18 cellular contexts compared by ENCODE assay signal in genomic region chr15:38508647-38509046, GRCh38. TPM values are rescaled to one million over a fixed set of nuclear protein-coding genes. Genes with fewer than 3 reads are reported as not detected.
DNase-seq lines count a peak whose midpoint lies in the region; ATAC-seq and TF ChIP-seq lines count a peak whose summit lies in the region.
"Had no signal": no experiment of that assay in that cellular context is flagged by ENCODE, and none has a peak within 500 bp of the region (broad histone marks: within the 10 kb centered on the region; RNA-seq: fewer than 3 reads in every experiment).

No MANE protein-coding gene starts in this region.

- intact Hi-C loops in activated naive CD4-positive, alpha-beta T cell treated with anti-CD3 and anti-CD28 coated beads for 36 hours (cut with micrococcal nuclease): loop anchor here (1.0 kb wide), 2 partner anchors 21 to 52 kb away; no protein-coding TSS in a partner anchor
- intact Hi-C loops in activated CD8-positive, alpha-beta T cell treated with anti-CD3 and anti-CD28 coated beads for 36 hours (cut with micrococcal nuclease): no loop called here
- intact Hi-C loops in left lung (cut with DNase I) (no loop called here), breast epithelium (cut with DNase I; ENCODE audit: low total_unique reads) (no loop called here), spleen (cut with DNase I; ENCODE audit: low total_unique reads) (no loop called here)

- H3K36me3 ChIP-seq in left lung (no peaks in the 10 kb centered on the region), breast epithelium (no peaks in the 10 kb centered on the region), spleen (peaks cover 0 to 99% (median 8%) of the 10 kb centered on the region in 6 donors)
- H3K36me3 ChIP-seq: adrenal gland, upper lobe of right lung had no signal

- TF ChIP-seq CTCF in activated CD8-positive, alpha-beta T cell treated with anti-CD3 and anti-CD28 coated beads for 36 hours (IDR thresholded peaks at IDR 0.05): no peak
- TF ChIP-seq CTCF in left lung (IDR thresholded peaks at IDR 0.05): no peak
- TF ChIP-seq CTCF in breast epithelium (IDR thresholded peaks at IDR 0.05): no peak
- no peak for TF ChIP-seq CTCF in spleen (IDR thresholded peaks at IDR 0.05 in 8 of 11, conservative IDR thresholded peaks at IDR 0.05 in 3 of 11)

- DNase-seq in activated naive CD4-positive, alpha-beta T cell treated with anti-CD3 and anti-CD28 coated beads for 36 hours: peak; percentile 37
- no peak for DNase-seq in activated naive CD4-positive, alpha-beta T cell treated with anti-CD3 and anti-CD28 coated beads, Interleukin-2, amount 50 U/mL, for 16 hours
- DNase-seq in activated CD8-positive, alpha-beta T cell treated with anti-CD3 and anti-CD28 coated beads for 36 hours: peak; percentile 33
- DNase-seq in stimulated activated naive CD8-positive, alpha-beta T cell treated with anti-CD3 and anti-CD28 coated beads, Interleukin-15, Interleukin-2, amounts not matched to agents 100 U/mL and 50 U/mL, for 24 hours: no peak
- no peak for DNase-seq in left lung
- DNase-seq in breast epithelium (ENCODE audit: low spot score in 2 of 2): no peak
- DNase-seq in spleen: no peak
- DNase-seq: activated CD4-positive, alpha-beta T cell treated with anti-CD3 and anti-CD28 coated beads for 1 hour; adrenal gland; DMS 273 treated with DMSO at 0.1 percent for 48 hours; H7; left cardiac atrium; NCI-H1436; PC-9; stimulated activated CD8-positive, alpha-beta memory T cell treated with anti-CD3 and anti-CD28 coated beads, Interleukin-4, amount 100 ng/mL, for 48 hours; upper lobe of right lung had no signal

- POLR2A ChIA-PET in activated CD8-positive, alpha-beta T cell treated with anti-CD3 and anti-CD28 coated beads for 36 hours (lab: Charles Lee): interaction anchor here (0.6 to 2.4 kb wide), 5 partner anchors 10 to 189 kb away, joined by 3 to 9 read pairs (median 4); no protein-coding TSS in a partner anchor

- TF ChIP-seq POLR2A in breast epithelium (IDR thresholded peaks at IDR 0.05) (no peak), spleen (IDR thresholded peaks at IDR 0.05) (no peak)

- H3K4me3 Mint-ChIP-seq in activated naive CD4-positive, alpha-beta T cell treated with anti-CD3 and anti-CD28 coated beads for 36 hours: no peak overlapping the region
- H3K4me3 Mint-ChIP-seq in activated CD8-positive, alpha-beta T cell treated with anti-CD3 and anti-CD28 coated beads for 36 hours: no peak overlapping the region

- ATAC-seq in HG02642 (IDR thresholded peaks at IDR 0.05; ENCODE audit: poor library complexity, unreplicated experiment) (peak; percentile 40), left lung (no peak)
- peak; percentile 78 for ATAC-seq in activated CD8-positive, alpha-beta T cell treated with anti-CD3 and anti-CD28 coated beads for 36 hours
- peak; percentile 48 for ATAC-seq in stimulated activated naive CD8-positive, alpha-beta T cell treated with anti-CD3 and anti-CD28 coated beads, Interleukin-15, Interleukin-2, amounts not matched to agents 100 U/mL and 50 U/mL, for 24 hours
- ATAC-seq: esophagus mucosa, left cardiac atrium, upper lobe of right lung had no signal

- no peaks in the 10 kb centered on the region for H3K4me1 ChIP-seq in left lung
- no peaks in the 10 kb centered on the region for H3K4me1 ChIP-seq in breast epithelium
- H3K4me1 ChIP-seq in spleen: no peaks in the 10 kb centered on the region
- H3K4me1 ChIP-seq: adrenal gland, upper lobe of right lung had no signal

- H3K27ac ChIP-seq in left lung (no peak overlapping the region), breast epithelium (no peak overlapping the region), spleen (no peak overlapping the region)
- H3K27ac ChIP-seq: adrenal gland, PC-9, upper lobe of right lung had no signal

- H3K36me3 Mint-ChIP-seq in activated naive CD4-positive, alpha-beta T cell treated with anti-CD3 and anti-CD28 coated beads for 36 hours (ENCODE audit: low read depth): peaks cover 30% of the 10 kb centered on the region
- H3K36me3 Mint-ChIP-seq in activated CD8-positive, alpha-beta T cell treated with anti-CD3 and anti-CD28 coated beads for 36 hours (ENCODE audit: low read depth): peaks cover 74% of the 10 kb centered on the region

- CTCF ChIA-PET in activated naive CD4-positive, alpha-beta T cell treated with anti-CD3 and anti-CD28 coated beads for 36 hours (lab: Charles Lee): interaction anchor here (1.2 to 1.7 kb wide), 2 partner anchors 179 to 191 kb away, joined by 3 to 11 read pairs; no protein-coding TSS in a partner anchor
- CTCF ChIA-PET in activated CD8-positive, alpha-beta T cell treated with anti-CD3 and anti-CD28 coated beads for 36 hours (lab: Charles Lee): interaction anchor here (1.0 to 7.3 kb wide), 7 partner anchors 10 to 189 kb away, joined by 3 to 46 read pairs (median 5); partner anchors contain the start of gene RASGRP1

- WGBS in spleen, 5 donors: 64 to 76% (median 69%) methylated on average over 3 of the region's 3 CpGs

- H3K9me3 ChIP-seq in left lung (no peaks in the 10 kb centered on the region), breast epithelium (no peaks in the 10 kb centered on the region), spleen (no peaks in the 10 kb centered on the region)
- H3K9me3 ChIP-seq: adrenal gland, upper lobe of right lung had no signal

- H3K27me3 Mint-ChIP-seq in activated naive CD4-positive, alpha-beta T cell treated with anti-CD3 and anti-CD28 coated beads for 36 hours (ENCODE audit: low read depth): no peaks in the 10 kb centered on the region
- H3K27me3 Mint-ChIP-seq in activated CD8-positive, alpha-beta T cell treated with anti-CD3 and anti-CD28 coated beads for 36 hours: no peaks in the 10 kb centered on the region

- H3K9me3 Mint-ChIP-seq in activated naive CD4-positive, alpha-beta T cell treated with anti-CD3 and anti-CD28 coated beads for 36 hours: no peaks in the 10 kb centered on the region
- no peaks in the 10 kb centered on the region for H3K9me3 Mint-ChIP-seq in activated CD8-positive, alpha-beta T cell treated with anti-CD3 and anti-CD28 coated beads for 36 hours

- no peak overlapping the region for H3K4me3 ChIP-seq in left lung
- H3K4me3 ChIP-seq in breast epithelium: no peak overlapping the region
- H3K4me3 ChIP-seq in spleen: no peak overlapping the region
- H3K4me3 ChIP-seq: adrenal gland, PC-9, upper lobe of right lung had no signal

- peaks cover 24% of the 10 kb centered on the region for H3K4me1 Mint-ChIP-seq in activated naive CD4-positive, alpha-beta T cell treated with anti-CD3 and anti-CD28 coated beads for 36 hours (ENCODE audit: low read depth)
- H3K4me1 Mint-ChIP-seq in activated CD8-positive, alpha-beta T cell treated with anti-CD3 and anti-CD28 coated beads for 36 hours (ENCODE audit: low read depth): peaks cover 38% of the 10 kb centered on the region

- H3K27ac Mint-ChIP-seq in activated naive CD4-positive, alpha-beta T cell treated with anti-CD3 and anti-CD28 coated beads for 36 hours: peak overlapping the region; percentile 80
- peak overlapping the region; percentile 93 for H3K27ac Mint-ChIP-seq in activated CD8-positive, alpha-beta T cell treated with anti-CD3 and anti-CD28 coated beads for 36 hours

- H3K27me3 ChIP-seq in left lung (peaks cover 0 to 7% of the 10 kb centered on the region in 2 donors), breast epithelium (no peaks in the 10 kb centered on the region), spleen (replicated peaks in 1 of 7) (no peaks in the 10 kb centered on the region)
- H3K27me3 ChIP-seq: adrenal gland, upper lobe of right lung had no signal

RNA-seq across cellular contexts. Expression of gene FAM98B, which starts 54.7 kb away (rescaled TPM):
- total RNA-seq in activated naive CD4-positive, alpha-beta T cell treated with anti-CD3 and anti-CD28 coated beads for 36 hours: 10 to 100 TPM; 42.0 to 47.4 TPM
- total RNA-seq in activated CD8-positive, alpha-beta T cell treated with anti-CD3 and anti-CD28 coated beads for 36 hours: 10 to 100 TPM; 51.0 to 61.8 TPM
- total RNA-seq in left lung (10 to 100 TPM; 16.7 to 20.3 TPM), breast epithelium (10 to 100 TPM; 12.0 to 14.6 (median 13.4) TPM), spleen (10 to 100 TPM; 15.8 to 32.3 (median 18.4) TPM)
- polyA plus RNA-seq in spleen: 10 to 100 TPM in 1 of 3 donors, 1 to 10 TPM in 2; 5.7 to 11.0 (median 7.6) TPM

RNA-seq across cellular contexts. Expression of gene RASGRP1, which starts 56.0 kb away (rescaled TPM):
- 10 to 100 TPM; 44.2 to 44.9 TPM for total RNA-seq in activated naive CD4-positive, alpha-beta T cell treated with anti-CD3 and anti-CD28 coated beads for 36 hours
- total RNA-seq in activated CD8-positive, alpha-beta T cell treated with anti-CD3 and anti-CD28 coated beads for 36 hours: 100 to 1,000 TPM; 105 to 106 TPM
- total RNA-seq in left lung (10 to 100 TPM in 1 of 2 donors, 1 to 10 TPM in 1; 3.3 to 19.2 TPM), breast epithelium (1 to 10 TPM in 2 of 3 donors, under 1 TPM in 1; 0.96 to 4.8 (median 1.3) TPM), spleen (10 to 100 TPM; 13.5 to 25.0 (median 19.2) TPM)
- 1 to 10 TPM; 1.5 to 3.4 (median 2.1) TPM for polyA plus RNA-seq in spleen

Comparison
In these comparisons a context has a peak if more than half of its experiments do, and no peak if none do; other contexts are left out.
1. DNase-seq: peak in activated naive CD4-positive, alpha-beta T cell treated with anti-CD3 and anti-CD28 coated beads for 36 hours (single experiment) and activated CD8-positive, alpha-beta T cell treated with anti-CD3 and anti-CD28 coated beads for 36 hours (single experiment); none in activated naive CD4-positive, alpha-beta T cell treated with anti-CD3 and anti-CD28 coated beads, Interleukin-2, amount 50 U/mL, for 16 hours (single experiment), stimulated activated naive CD8-positive, alpha-beta T cell treated with anti-CD3 and anti-CD28 coated beads, Interleukin-15, Interleukin-2, amounts not matched to agents 100 U/mL and 50 U/mL, for 24 hours (single experiment), left lung (0 of 2), breast epithelium (0 of 2) and spleen (single experiment).